21 cellular contexts compared by ENCODE assay signal in genomic region chr1:6506210-6507036, GRCh38. TPM values are rescaled to one million over a fixed set of nuclear protein-coding genes. Genes with fewer than 3 reads are reported as not detected.
DNase-seq lines count a peak whose midpoint lies in the region; ATAC-seq, FAIRE-seq and TF ChIP-seq lines count a peak whose summit lies in the region.
"Had no signal": no experiment of that assay in that cellular context is flagged by ENCODE, and none has a peak within 500 bp of the region (broad histone marks: within the 10 kb centered on the region; RNA-seq: fewer than 3 reads in every experiment).

No MANE protein-coding gene starts in this region.

- H2AK5ac ChIP-seq in trophoblast cell (ENCODE audit: low read length) = peak overlapping the region; percentile 67

- H3K4me3 ChIP-seq in HEK293 (ENCODE audit: low read depth, low read length) (no peak overlapping the region), HepG2 (replicated peaks in 1 of 3; ENCODE audit: insufficient read depth in 1 of 3, low read depth in 2 of 3, low read length in 3 of 3) (peak overlapping the region in 1 of 3 experiments; percentile 18; a peak in 2 of 6 replicates), trophoblast cell (ENCODE audit: low read depth, low read length) (no peak overlapping the region), uterus (no peak overlapping the region)
- H3K4me3 ChIP-seq: MG63, SJSA1 had no signal

- H3K79me1 ChIP-seq in trophoblast cell (ENCODE audit: low read length) = peaks cover 11% of the 10 kb centered on the region

- H4K12ac ChIP-seq in trophoblast cell (ENCODE audit: low read depth, low read length) = peak overlapping the region; percentile 5

- WGBS in HepG2 (ENCODE audit: low lambda C conversion rate) = 43% methylated on average over 7 of the region's 31 CpGs
- no CpG with 5 or more reads among the region's 31 CpGs for WGBS in trophoblast cell (ENCODE audit: extremely low coverage, insufficient coverage, insufficient read length)

- H2BK5ac ChIP-seq in trophoblast cell (ENCODE audit: low read depth, low read length, poor library complexity) = no peak overlapping the region

- H2AFZ ChIP-seq in HepG2 (ENCODE audit: low read length) (no peak overlapping the region), trophoblast cell (ENCODE audit: insufficient read depth, low read length, poor library complexity) (no peak overlapping the region)

- no peaks in the 10 kb centered on the region for H3K79me2 ChIP-seq in HepG2 (ENCODE audit: insufficient read depth, low read length)
- H3K79me2 ChIP-seq in trophoblast cell (ENCODE audit: control insufficient read depth, insufficient read depth, low read length, poor library complexity) = no peaks in the 10 kb centered on the region

- no TSS peak for BruUV-seq in HepG2 (replicated peaks; lab: Mats Ljungman, UMichigan)

- H3K36me3 Mint-ChIP-seq in brain = no peaks in the 10 kb centered on the region
- H3K36me3 Mint-ChIP-seq: CD14-positive monocyte had no signal

- H3K23ac ChIP-seq in trophoblast cell (ENCODE audit: low read length) = no peak overlapping the region

- H4K8ac ChIP-seq in trophoblast cell (ENCODE audit: low read depth, low read length) = peak overlapping the region; percentile 15

- H3K4me3 Mint-ChIP-seq in brain = peak overlapping the region in 1 of 5 experiments; percentile 21
- H3K4me3 Mint-ChIP-seq: CD14-positive monocyte had no signal

- H4K20me1 ChIP-seq in HepG2 (ENCODE audit: insufficient read depth, low read length) = no peaks in the 10 kb centered on the region

- ATAC-seq in HepG2 (no peak), HG03095 (IDR thresholded peaks at IDR 0.05; ENCODE audit: unreplicated experiment) (no peak), HG02973 (IDR thresholded peaks at IDR 0.05; ENCODE audit: unreplicated experiment) (no peak)
- ATAC-seq: HCT116, Panc1 had no signal

- H3K4me1 Mint-ChIP-seq in brain = peaks cover 37% of the 10 kb centered on the region

- intact Hi-C loops in HepG2 (cut with micrococcal nuclease; ENCODE audit: unreplicated experiment) = no loop called here
- intact Hi-C loops in uterus (cut with DNase I; ENCODE audit: low total_unique reads) = no loop called here

- no peaks in the 10 kb centered on the region for H3K4me1 ChIP-seq in HEK293 (ENCODE audit: control insufficient read depth, insufficient read depth, low read length)
- peaks cover 64% of the 10 kb centered on the region for H3K4me1 ChIP-seq in HepG2 (ENCODE audit: insufficient read depth, low read length)
- peaks cover 12 to 17% of the 10 kb centered on the region in 2 experiments for H3K4me1 ChIP-seq in trophoblast cell (ENCODE audit: control insufficient read depth in 1 of 2, insufficient read depth in 2 of 2, low read length in 2 of 2)
- H3K4me1 ChIP-seq in uterus = peaks cover 0 to 8% of the 10 kb centered on the region in 2 donors
- H3K4me1 ChIP-seq: SJSA1 had no signal

- H3K27ac ChIP-seq in HEK293 (ENCODE audit: extremely low read depth, low read depth, low read length) (no peak overlapping the region), HepG2 (ENCODE audit: extremely low read length, insufficient read depth, low read length) (no peak overlapping the region), trophoblast cell (ENCODE audit: low read depth, low read length) (no peak overlapping the region), uterus (no peak overlapping the region)
- H3K27ac ChIP-seq: SJSA1 had no signal

- TF ChIP-seq CTCF in HEK293 (tag by site-specific recombination; IDR thresholded peaks at IDR 0.05) (no peak), brain (conservative IDR thresholded peaks at IDR 0.05) (no peak), HepG2 (CRISPR knock-in tag; IDR thresholded peaks at IDR 0.05) (no peak), uterus (IDR thresholded peaks at IDR 0.05) (no peak)

- CTCF ChIA-PET in HEK293 (lab: Yijun Ruan, JAX) = interaction anchor here (1.0 to 1.4 kb wide), 2 partner anchors 17 to 36 kb away, joined by 3 to 5 read pairs; no protein-coding TSS in a partner anchor
- CTCF ChIA-PET in HepG2 (lab: Yijun Ruan, JAX; ENCODE audit: low intra/inter-chr PET ratio, low total read pairs) = no interaction called here

- no peak for DNase-seq in HepG2 (ENCODE audit: low spot score)
- DNase-seq in trophoblast cell = no peak
- DNase-seq in uterus = no peak
- DNase-seq: ACHN, DND-41, IMR-90, MG63, NCI-H146, NCI-H2081, NCI-H2171 treated with DMSO at 0.1 percent for 48 hours, SW 1271 had no signal

- peak overlapping the region; percentile 40 for H3K4me2 ChIP-seq in HepG2 (ENCODE audit: low read depth, low read length)
- H3K4me2 ChIP-seq in trophoblast cell (ENCODE audit: low read length) = no peak overlapping the region

- POLR2A ChIA-PET in HEK293 (lab: Yijun Ruan, JAX) (no interaction called here), HepG2 (lab: Yijun Ruan, JAX) (interaction anchor here (1.3 kb wide), 1 partner anchor 7 kb away, joined by 5 read pairs; no protein-coding TSS in a partner anchor)

- peak overlapping the region; percentile 30 for H3K18ac ChIP-seq in trophoblast cell (ENCODE audit: low read length)

- in situ Hi-C loops in HepG2 (cut with HindIII; ENCODE audit: extremely low pct_ligation_motif_present, low pct_unique_long_range_greater_than_20kb) = no loop called here

- no peaks in the 10 kb centered on the region for H3K9me3 ChIP-seq in HEK293 (ENCODE audit: control insufficient read depth, insufficient read depth, low read depth, low read length)
- H3K9me3 ChIP-seq in HepG2 (ENCODE audit: low read length) = no peaks in the 10 kb centered on the region
- H3K9me3 ChIP-seq in trophoblast cell (ENCODE audit: insufficient read depth, low read depth, low read length) = peaks cover 2% of the 10 kb centered on the region
- H3K9me3 ChIP-seq in uterus = no peaks in the 10 kb centered on the region
- H3K9me3 ChIP-seq: MG63, SJSA1 had no signal

- no peak for TF ChIP-seq RAD21 in HepG2 (CRISPR knock-in tag; IDR thresholded peaks at IDR 0.05)

- peaks cover 1% of the 10 kb centered on the region for H3K27me3 Mint-ChIP-seq in brain

- TF ChIP-seq EP300 in HepG2 (IDR thresholded peaks at IDR 0.05; ENCODE audit: low read depth in 2 of 2, low read length in 2 of 2) = no peak
- TF ChIP-seq EP300 in HepG2 (CRISPR knock-in tag; IDR thresholded peaks at IDR 0.05; ENCODE audit: borderline replicate concordance) = no peak

- H2BK120ac ChIP-seq in trophoblast cell (ENCODE audit: insufficient read depth, low read length, poor library complexity) = peak overlapping the region; percentile 41

- no peaks in the 10 kb centered on the region for H3K9me3 Mint-ChIP-seq in brain
- H3K9me3 Mint-ChIP-seq: CD14-positive monocyte had no signal

- H2BK12ac ChIP-seq in trophoblast cell (ENCODE audit: low read length) = peak overlapping the region; percentile 19

- no peak overlapping the region for H3K14ac ChIP-seq in trophoblast cell (ENCODE audit: low read length)

- no peak overlapping the region for H3K9ac ChIP-seq in HepG2 (ENCODE audit: insufficient read depth, low read depth, low read length)
- H3K9ac ChIP-seq in trophoblast cell (ENCODE audit: low read length) = no peak overlapping the region

- peak overlapping the region; percentile 72 for H4K91ac ChIP-seq in trophoblast cell (ENCODE audit: low read depth, low read length)

- peaks cover 30 to 68% of the 10 kb centered on the region in 2 experiments; a peak in 4 of 5 replicates for H3K27me3 ChIP-seq in HepG2 (ENCODE audit: control insufficient read depth in 1 of 2, insufficient read depth in 2 of 2, low read length in 2 of 2)
- H3K27me3 ChIP-seq in trophoblast cell (ENCODE audit: insufficient read depth, low read length) = no peaks in the 10 kb centered on the region
- H3K27me3 ChIP-seq in uterus = no peaks in the 10 kb centered on the region
- H3K27me3 ChIP-seq: MG63, SJSA1 had no signal

- no peak overlapping the region for H3K4ac ChIP-seq in trophoblast cell (ENCODE audit: low read depth, low read length)

- H3K27ac Mint-ChIP-seq in brain = peak overlapping the region; percentile 46 to 89 (median 75)
- H3K27ac Mint-ChIP-seq: CD14-positive monocyte had no signal

- no peak for TF ChIP-seq POLR2A in HepG2 (IDR thresholded peaks at IDR 0.05; ENCODE audit: insufficient read depth in 1 of 2, low read depth in 2 of 2, low read length in 2 of 2)
- TF ChIP-seq POLR2A in uterus (IDR thresholded peaks at IDR 0.05) = no peak

- H3K36me3 ChIP-seq in HEK293 (ENCODE audit: control insufficient read depth in 2 of 2, insufficient read depth in 1 of 2, low read length in 2 of 2) (no peaks in the 10 kb centered on the region), HepG2 (replicated peaks in 1 of 2; ENCODE audit: control insufficient read depth in 1 of 2, insufficient read depth in 2 of 2, low read length in 2 of 2) (no peaks in the 10 kb centered on the region), trophoblast cell (ENCODE audit: control insufficient read depth in 1 of 2, insufficient read depth in 2 of 2, low read length in 2 of 2) (no peaks in the 10 kb centered on the region), uterus (no peaks in the 10 kb centered on the region)
- H3K36me3 ChIP-seq: MG63, SJSA1 had no signal

- FAIRE-seq in HepG2 (lab: Jason Lieb, UNC) = no peak

RNA-seq across cellular contexts. Expression of gene PLEKHG5, which starts 15.0 kb away (rescaled TPM):
- polyA plus RNA-seq in brain (ENCODE audit: insufficient read depth, low read depth, low replicate concordance) (28.0 TPM), HepG2 (2011; rRNA removed) (1.9 and 2.6 TPM in 2 replicates)
- total RNA-seq in HepG2 (2016; rRNA removed; fragmentation: Illumina TruSeq; extraction: Trizol) (1.9 and 3.5 TPM in 2 replicates), uterus (10 to 100 TPM in 2 of 4 donors, 1 to 10 TPM in 2; 2.6 to 23.7 (median 8.2) TPM)
- total RNA-seq in HepG2 (2016; cell fraction: cytosol; rRNA removed; fragmentation: Illumina TruSeq; extraction: Trizol; ENCODE audit: low read depth) = 0.51 and 0.62 TPM in 2 replicates
- total RNA-seq in HepG2 (2016; cell fraction: insoluble cytoplasmic fraction; rRNA removed; fragmentation: Illumina TruSeq; extraction: Trizol) = 1.4 and 3.4 TPM in 2 replicates
- total RNA-seq in HepG2 (2016; cell fraction: membrane; rRNA removed; fragmentation: Illumina TruSeq; extraction: Trizol) = 0.99 and 1.2 TPM in 2 replicates
- 3.3 and 4.4 TPM in 2 replicates for total RNA-seq in HepG2 (2016; cell fraction: nucleus; rRNA removed; fragmentation: Illumina TruSeq; extraction: Trizol)
- 1.1 and 1.7 TPM in 2 replicates for polyA plus RNA-seq in HepG2 (2011; cell fraction: cytosol; rRNA removed)
- 17.2 and 22.8 TPM in 2 replicates for polyA plus RNA-seq in HepG2 (2011; cell fraction: nucleus; rRNA removed)
- polyA plus RNA-seq in HepG2 (2012) = 1.4 and 1.5 TPM in 2 replicates
- 0.23 and 0.25 TPM in 2 replicates for polyA plus RNA-seq in HepG2 (2016; cell fraction: cytosol; fragmentation: Illumina TruSeq; extraction: Trizol; ENCODE audit: low read depth)
- polyA plus RNA-seq in HepG2 (2016; cell fraction: insoluble cytoplasmic fraction; fragmentation: Illumina TruSeq; extraction: Trizol; ENCODE audit: low read depth) = 1.9 and 2.0 TPM in 2 replicates
- 0.45 and 0.71 TPM in 2 replicates for polyA plus RNA-seq in HepG2 (2016; cell fraction: membrane; fragmentation: Illumina TruSeq; extraction: Trizol; ENCODE audit: low read depth)
- polyA plus RNA-seq in HepG2 (2016; cell fraction: nucleus; fragmentation: Illumina TruSeq; extraction: Trizol; ENCODE audit: insufficient read depth, low read depth) = 9.3 and 11.3 TPM in 2 replicates
- polyA minus RNA-seq in HepG2 (2011; rRNA and poly(A)+ RNA removed; ENCODE audit: low replicate concordance) = 1.9 and 3.8 TPM in 2 replicates
- 1.4 TPM in 2 replicates for polyA minus RNA-seq in HepG2 (2011; cell fraction: cytosol; rRNA and poly(A)+ RNA removed)
- 2.6 and 3.0 TPM in 2 replicates for polyA minus RNA-seq in HepG2 (2011; cell fraction: nucleus; rRNA and poly(A)+ RNA removed)
- 31.1 and 31.3 TPM in 2 replicates for polyA plus RNA-seq in trophoblast cell (2013)
- polyA plus RNA-seq: CD14-positive monocyte had no signal

RNA-seq across cellular contexts. Expression of gene TNFRSF25, which starts 40.5 kb away (rescaled TPM):
- polyA plus RNA-seq in brain (ENCODE audit: insufficient read depth, low read depth, low replicate concordance) = 6.4 TPM
- 0.55 and 1.5 TPM in 2 replicates for total RNA-seq in HepG2 (2016; rRNA removed; fragmentation: Illumina TruSeq; extraction: Trizol)
- 0.40 and 0.44 TPM in 2 replicates for total RNA-seq in HepG2 (2016; cell fraction: cytosol; rRNA removed; fragmentation: Illumina TruSeq; extraction: Trizol; ENCODE audit: low read depth)
- total RNA-seq in HepG2 (2016; cell fraction: insoluble cytoplasmic fraction; rRNA removed; fragmentation: Illumina TruSeq; extraction: Trizol) = 0.13 and 0.97 TPM in 2 replicates
- total RNA-seq in HepG2 (2016; cell fraction: membrane; rRNA removed; fragmentation: Illumina TruSeq; extraction: Trizol) = 0.34 and 0.37 TPM in 2 replicates
- 1.5 and 1.6 TPM in 2 replicates for total RNA-seq in HepG2 (2016; cell fraction: nucleus; rRNA removed; fragmentation: Illumina TruSeq; extraction: Trizol)
- polyA plus RNA-seq in HepG2 (2011; rRNA removed) = 1.4 and 1.6 TPM in 2 replicates
- 0.47 and 0.64 TPM in 2 replicates for polyA plus RNA-seq in HepG2 (2011; cell fraction: cytosol; rRNA removed)
- 18.5 and 21.8 TPM in 2 replicates for polyA plus RNA-seq in HepG2 (2011; cell fraction: nucleus; rRNA removed)
- polyA plus RNA-seq in HepG2 (2012) = 3.9 and 4.6 TPM in 2 replicates
- 0.43 TPM in 1 of 2 replicates, not detected in the other for polyA plus RNA-seq in HepG2 (2016; cell fraction: cytosol; fragmentation: Illumina TruSeq; extraction: Trizol; ENCODE audit: low read depth)
- 0.17 and 0.44 TPM in 2 replicates for polyA plus RNA-seq in HepG2 (2016; cell fraction: insoluble cytoplasmic fraction; fragmentation: Illumina TruSeq; extraction: Trizol; ENCODE audit: low read depth)
- 0.17 TPM in 1 of 2 replicates, not detected in the other for polyA plus RNA-seq in HepG2 (2016; cell fraction: membrane; fragmentation: Illumina TruSeq; extraction: Trizol; ENCODE audit: low read depth)
- 5.2 and 7.0 TPM in 2 replicates for polyA plus RNA-seq in HepG2 (2016; cell fraction: nucleus; fragmentation: Illumina TruSeq; extraction: Trizol; ENCODE audit: insufficient read depth, low read depth)
- polyA minus RNA-seq in HepG2 (2011; rRNA and poly(A)+ RNA removed; ENCODE audit: low replicate concordance) = 0.68 and 1.8 TPM in 2 replicates
- not detected in 2 replicates for polyA minus RNA-seq in HepG2 (2011; cell fraction: cytosol; rRNA and poly(A)+ RNA removed)
- polyA minus RNA-seq in HepG2 (2011; cell fraction: nucleus; rRNA and poly(A)+ RNA removed) = 1.3 and 1.9 TPM in 2 replicates
- 22.6 and 23.0 TPM in 2 replicates for polyA plus RNA-seq in trophoblast cell (2013)
- total RNA-seq in uterus = 10 to 100 TPM in 1 of 4 donors, 1 to 10 TPM in 3; 1.0 to 11.1 (median 4.8) TPM

RNA-seq across cellular contexts. Expression of gene NOL9, which starts 47.9 kb away (rescaled TPM):
- polyA plus RNA-seq in brain (ENCODE audit: insufficient read depth, low read depth, low replicate concordance) (5.0 TPM), HepG2 (2011; rRNA removed) (13.0 and 18.0 TPM in 2 replicates)
- total RNA-seq in HepG2 (2016; rRNA removed; fragmentation: Illumina TruSeq; extraction: Trizol) (20.2 and 24.7 TPM in 2 replicates), uterus (10 to 100 TPM in 2 of 4 donors, 1 to 10 TPM in 2; 4.7 to 44.8 (median 23.7) TPM)
- 4.3 and 6.3 TPM in 2 replicates for total RNA-seq in HepG2 (2016; cell fraction: cytosol; rRNA removed; fragmentation: Illumina TruSeq; extraction: Trizol; ENCODE audit: low read depth)
- 19.4 and 25.8 TPM in 2 replicates for total RNA-seq in HepG2 (2016; cell fraction: insoluble cytoplasmic fraction; rRNA removed; fragmentation: Illumina TruSeq; extraction: Trizol)
- total RNA-seq in HepG2 (2016; cell fraction: membrane; rRNA removed; fragmentation: Illumina TruSeq; extraction: Trizol) = 5.9 and 8.3 TPM in 2 replicates
- 26.3 and 28.9 TPM in 2 replicates for total RNA-seq in HepG2 (2016; cell fraction: nucleus; rRNA removed; fragmentation: Illumina TruSeq; extraction: Trizol)
- 4.1 and 6.3 TPM in 2 replicates for polyA plus RNA-seq in HepG2 (2011; cell fraction: cytosol; rRNA removed)
- polyA plus RNA-seq in HepG2 (2011; cell fraction: nucleus; rRNA removed) = 21.8 and 23.2 TPM in 2 replicates
- polyA plus RNA-seq in HepG2 (2012) = 5.5 and 7.7 TPM in 2 replicates
- polyA plus RNA-seq in HepG2 (2016; cell fraction: cytosol; fragmentation: Illumina TruSeq; extraction: Trizol; ENCODE audit: low read depth) = 1.00 and 1.3 TPM in 2 replicates
- polyA plus RNA-seq in HepG2 (2016; cell fraction: insoluble cytoplasmic fraction; fragmentation: Illumina TruSeq; extraction: Trizol; ENCODE audit: low read depth) = 11.8 and 15.3 TPM in 2 replicates
- polyA plus RNA-seq in HepG2 (2016; cell fraction: membrane; fragmentation: Illumina TruSeq; extraction: Trizol; ENCODE audit: low read depth) = 2.0 and 2.6 TPM in 2 replicates
- 25.2 and 25.4 TPM in 2 replicates for polyA plus RNA-seq in HepG2 (2016; cell fraction: nucleus; fragmentation: Illumina TruSeq; extraction: Trizol; ENCODE audit: insufficient read depth, low read depth)
- 14.0 and 45.5 TPM in 2 replicates for polyA minus RNA-seq in HepG2 (2011; rRNA and poly(A)+ RNA removed; ENCODE audit: low replicate concordance)
- 5.5 and 8.8 TPM in 2 replicates for polyA minus RNA-seq in HepG2 (2011; cell fraction: cytosol; rRNA and poly(A)+ RNA removed)
- polyA minus RNA-seq in HepG2 (2011; cell fraction: nucleus; rRNA and poly(A)+ RNA removed) = 63.2 and 74.2 TPM in 2 replicates
- polyA plus RNA-seq in trophoblast cell (2013) = 12.2 and 12.5 TPM in 2 replicates

RNA-seq across cellular contexts. Expression of gene TAS1R1, which starts 48.7 kb away (rescaled TPM):
- polyA plus RNA-seq in brain (ENCODE audit: insufficient read depth, low read depth, low replicate concordance) (not detected), HepG2 (2011; rRNA removed) (1.6 and 1.9 TPM in 2 replicates)
- total RNA-seq in HepG2 (2016; rRNA removed; fragmentation: Illumina TruSeq; extraction: Trizol) (0.98 and 1.4 TPM in 2 replicates), uterus (not detected)
- 0.26 and 0.30 TPM in 2 replicates for total RNA-seq in HepG2 (2016; cell fraction: cytosol; rRNA removed; fragmentation: Illumina TruSeq; extraction: Trizol; ENCODE audit: low read depth)
- 1.4 and 1.7 TPM in 2 replicates for total RNA-seq in HepG2 (2016; cell fraction: insoluble cytoplasmic fraction; rRNA removed; fragmentation: Illumina TruSeq; extraction: Trizol)
- total RNA-seq in HepG2 (2016; cell fraction: membrane; rRNA removed; fragmentation: Illumina TruSeq; extraction: Trizol) = 1.1 and 2.0 TPM in 2 replicates
- total RNA-seq in HepG2 (2016; cell fraction: nucleus; rRNA removed; fragmentation: Illumina TruSeq; extraction: Trizol) = 1.1 TPM in 2 replicates
- 1.8 and 2.4 TPM in 2 replicates for polyA plus RNA-seq in HepG2 (2011; cell fraction: cytosol; rRNA removed)
- 0.93 and 1.9 TPM in 2 replicates for polyA plus RNA-seq in HepG2 (2011; cell fraction: nucleus; rRNA removed)
- polyA plus RNA-seq in HepG2 (2012) = 0.30 and 0.32 TPM in 2 replicates
- polyA plus RNA-seq in HepG2 (2016; cell fraction: cytosol; fragmentation: Illumina TruSeq; extraction: Trizol; ENCODE audit: low read depth) = 0.71 and 0.72 TPM in 2 replicates
- polyA plus RNA-seq in HepG2 (2016; cell fraction: insoluble cytoplasmic fraction; fragmentation: Illumina TruSeq; extraction: Trizol; ENCODE audit: low read depth) = 0.81 and 1.2 TPM in 2 replicates
- 1.2 TPM in 2 replicates for polyA plus RNA-seq in HepG2 (2016; cell fraction: membrane; fragmentation: Illumina TruSeq; extraction: Trizol; ENCODE audit: low read depth)
- polyA plus RNA-seq in HepG2 (2016; cell fraction: nucleus; fragmentation: Illumina TruSeq; extraction: Trizol; ENCODE audit: insufficient read depth, low read depth) = 1.9 and 2.5 TPM in 2 replicates
- polyA minus RNA-seq in HepG2 (2011; rRNA and poly(A)+ RNA removed; ENCODE audit: low replicate concordance) = 0.09 and 5.5 TPM in 2 replicates
- polyA minus RNA-seq in HepG2 (2011; cell fraction: cytosol; rRNA and poly(A)+ RNA removed) = 0.79 and 1.3 TPM in 2 replicates
- 0.26 and 1.2 TPM in 2 replicates for polyA minus RNA-seq in HepG2 (2011; cell fraction: nucleus; rRNA and poly(A)+ RNA removed)
- polyA plus RNA-seq in trophoblast cell (2013) = not detected in 2 replicates
- total RNA-seq: G401, IMR-90, NCI-H460, SJSA1 had no signal
- polyA plus RNA-seq: CD14-positive monocyte had no signal

Comparison
In these comparisons a context has a peak if more than half of its experiments do, and no peak if none do; other contexts are left out.
1. Of the 63 proteins assayed by ChIP-seq in both HepG2 and HEK293: peak only in HepG2: PATZ1; only in HEK293: ZNF335; in both: none; in neither: 61.